Comparison of ENCODE assay signal across 8 cellular contexts in genomic region chr22:45672564-45673481, GRCh38. TPM values are rescaled to one million over a fixed set of nuclear protein-coding genes. Genes with fewer than 3 reads are reported as not detected.
A peak's percentile ranks its signal among the peaks of the same experiment; 100 is the strongest.
DNase-seq lines count a peak whose midpoint lies in the region; ATAC-seq and TF ChIP-seq lines count a peak whose summit lies in the region.

No MANE protein-coding gene starts in this region.

- H3K9ac ChIP-seq in mucosa of rectum (ENCODE audit: low read depth in 1 of 2, low read length in 2 of 2), result peak overlapping the region; percentile 86 to 90

- H3K4me1 ChIP-seq in mucosa of rectum (ENCODE audit: control insufficient read depth in 2 of 2, insufficient read depth in 2 of 2, low read length in 2 of 2), result peaks cover 4 to 14% of the 10 kb centered on the region in 2 donors

- H3K9me3 ChIP-seq in MG63, result no peaks in the 10 kb centered on the region
- no peaks in the 10 kb centered on the region for H3K9me3 ChIP-seq in mucosa of rectum (ENCODE audit: control insufficient read depth in 2 of 2, low read length in 2 of 2)

- no peak for TF ChIP-seq CTCF in choroid plexus epithelial cell (conservative IDR thresholded peaks at IDR 0.05; ENCODE audit: low read depth, low read length)

- ATAC-seq in GM21619 (IDR thresholded peaks at IDR 0.05; ENCODE audit: unreplicated experiment), result no peak

- H3K4me3 ChIP-seq in GM08714 (ENCODE audit: low read length) (peak overlapping the region; percentile 63), MG63 (peak overlapping the region; percentile 79), choroid plexus epithelial cell (ENCODE audit: low read depth, low read length) (peak overlapping the region; percentile 84), mucosa of rectum (ENCODE audit: low read length in 2 of 2) (peak overlapping the region; percentile 84 to 92)

- peak overlapping the region in 1 of 2 donors; percentile 65 for H3K27ac ChIP-seq in mucosa of rectum (ENCODE audit: low read depth in 2 of 2, low read length in 2 of 2)

- H3K27me3 ChIP-seq in MG63 (no peaks in the 10 kb centered on the region), mucosa of rectum (ENCODE audit: control insufficient read depth in 2 of 2, insufficient read depth in 2 of 2, low read length in 2 of 2) (no peaks in the 10 kb centered on the region)

- no peak for DNase-seq in MG63
- DNase-seq in choroid plexus epithelial cell (ENCODE audit: low read depth), result no peak
- DNase-seq in H4 (ENCODE audit: low spot score), result no peak
- no peak for DNase-seq in kidney tubule cell (ENCODE audit: low spot score)
- DNase-seq in NOMO-1 (lab: John Stamatoyannopoulos, UW; ENCODE audit: unreplicated experiment in 2 of 2), result no peak

- H3K36me3 ChIP-seq in MG63 (peaks cover 37% of the 10 kb centered on the region), mucosa of rectum (ENCODE audit: control insufficient read depth in 2 of 2, insufficient read depth in 2 of 2, low read length in 2 of 2) (no peaks in the 10 kb centered on the region)

RNA-seq across cellular contexts. Expression of gene ATXN10, which starts 1.2 kb away (rescaled TPM):
- total RNA-seq in MG63 (2014; rRNA removed; shearing (Covaris generic); ENCODE audit: low replicate concordance), result 169 and 176 TPM in 2 replicates
- 69.8 and 111 TPM in 2 replicates for total RNA-seq in H4 (2014; rRNA removed; shearing (Covaris generic))
